ENCODE assay signal across 21 cellular contexts in genomic region chr10:127254276-127254675, GRCh38. TPM values are rescaled to one million over a fixed set of nuclear protein-coding genes. Genes with fewer than 3 reads are reported as not detected.
A peak's percentile ranks its signal among the peaks of the same experiment; 100 is the strongest.
DNase-seq lines count a peak whose midpoint lies in the region; ATAC-seq lines count a peak whose summit lies in the region.
"Had no signal": no experiment of that assay in that cellular context is flagged by ENCODE, and none has a peak within 500 bp of the region (broad histone marks: within the 10 kb centered on the region; RNA-seq: fewer than 3 reads in every experiment).

No MANE protein-coding gene starts in this region.

- peaks cover 6% of the 10 kb centered on the region for H3K27me3 Mint-ChIP-seq in activated CD4-positive, alpha-beta T cell treated with anti-CD3 and anti-CD28 coated beads for 36 hours
- no peaks in the 10 kb centered on the region for H3K27me3 Mint-ChIP-seq in natural killer cell treated with Interleukin-12 subunit alpha and Interleukin-12 subunit beta and Interleukin-15 and Interleukin-18, amount 100 ng/mL, for 72 hours
- H3K27me3 Mint-ChIP-seq: activated CD4-positive, alpha-beta memory T cell treated with anti-CD3 and anti-CD28 coated beads, Interleukin-2, amount 10 ng/mL, durations not matched to agents 7 days and 5 days; memory B cell had no signal

- POLR2A ChIA-PET in activated CD4-positive, alpha-beta T cell treated with anti-CD3 and anti-CD28 coated beads for 36 hours (lab: Charles Lee) = no interaction called here

- H3K27ac Mint-ChIP-seq in activated CD4-positive, alpha-beta T cell treated with anti-CD3 and anti-CD28 coated beads for 36 hours = no peak overlapping the region
- H3K27ac Mint-ChIP-seq in natural killer cell treated with Interleukin-12 subunit alpha and Interleukin-12 subunit beta and Interleukin-15 and Interleukin-18, amount 100 ng/mL, for 72 hours = peak overlapping the region; percentile 58 to 79
- H3K27ac Mint-ChIP-seq: activated CD4-positive, alpha-beta memory T cell treated with anti-CD3 and anti-CD28 coated beads, Interleukin-2, amount 10 ng/mL, durations not matched to agents 7 days and 5 days; activated naive CD4-positive, alpha-beta T cell treated with anti-CD3 and anti-CD28 coated beads, Interleukin-2, amount 50 U/mL, for 72 hours; activated T-cell treated with anti-CD3 and anti-CD28 coated beads, Interleukin-2, amount 50 U/mL, for 24 hours; memory B cell; nephron had no signal

- CTCF ChIA-PET in activated CD4-positive, alpha-beta T cell treated with anti-CD3 and anti-CD28 coated beads for 36 hours (lab: Charles Lee) = interaction anchor here (0.6 to 0.9 kb wide), 2 partner anchors 10 to 1974 kb away, joined by 3 to 4 read pairs; no protein-coding TSS in a partner anchor

- intact Hi-C loops in activated CD4-positive, alpha-beta T cell treated with anti-CD3 and anti-CD28 coated beads for 36 hours (cut with DNase I, micrococcal nuclease) = no loop called here

- ATAC-seq in activated CD4-positive, alpha-beta T cell treated with anti-CD3 and anti-CD28 coated beads for 36 hours = peak; percentile 42
- ATAC-seq in natural killer cell treated with Interleukin-12 subunit alpha and Interleukin-12 subunit beta and Interleukin-15 and Interleukin-18, amount 100 ng/mL, for 72 hours = peak; percentile 89 to 93
- ATAC-seq: activated naive CD4-positive, alpha-beta T cell treated with anti-CD3 and anti-CD28 coated beads, Interleukin-2, amount 50 U/mL, for 72 hours; foreskin keratinocyte had no signal

- peaks cover 11% of the 10 kb centered on the region for H3K4me1 Mint-ChIP-seq in activated CD4-positive, alpha-beta T cell treated with anti-CD3 and anti-CD28 coated beads for 36 hours
- peaks cover 35 to 42% of the 10 kb centered on the region in 2 donors for H3K4me1 Mint-ChIP-seq in natural killer cell treated with Interleukin-12 subunit alpha and Interleukin-12 subunit beta and Interleukin-15 and Interleukin-18, amount 100 ng/mL, for 72 hours (ENCODE audit: low read depth in 2 of 2)
- H3K4me1 Mint-ChIP-seq: memory B cell, nephron had no signal

- H3K4me3 Mint-ChIP-seq in activated CD4-positive, alpha-beta T cell treated with anti-CD3 and anti-CD28 coated beads for 36 hours = no peak overlapping the region
- H3K4me3 Mint-ChIP-seq in natural killer cell treated with Interleukin-12 subunit alpha and Interleukin-12 subunit beta and Interleukin-15 and Interleukin-18, amount 100 ng/mL, for 72 hours = peak overlapping the region; percentile 78
- H3K4me3 Mint-ChIP-seq: activated CD4-positive, alpha-beta memory T cell treated with anti-CD3 and anti-CD28 coated beads, Interleukin-2, amount 10 ng/mL, durations not matched to agents 7 days and 5 days; activated T-cell treated with anti-CD3 and anti-CD28 coated beads, Interleukin-2, amount 50 U/mL, for 24 hours; memory B cell; nephron had no signal

- no peaks in the 10 kb centered on the region for H3K36me3 Mint-ChIP-seq in activated CD4-positive, alpha-beta T cell treated with anti-CD3 and anti-CD28 coated beads for 36 hours (ENCODE audit: low read depth)
- H3K36me3 Mint-ChIP-seq in natural killer cell treated with Interleukin-12 subunit alpha and Interleukin-12 subunit beta and Interleukin-15 and Interleukin-18, amount 100 ng/mL, for 72 hours = peaks cover 12% of the 10 kb centered on the region
- H3K36me3 Mint-ChIP-seq: memory B cell had no signal

- H3K9me3 Mint-ChIP-seq in activated CD4-positive, alpha-beta T cell treated with anti-CD3 and anti-CD28 coated beads for 36 hours (ENCODE audit: low read depth) = no peaks in the 10 kb centered on the region
- peaks cover 3% of the 10 kb centered on the region for H3K9me3 Mint-ChIP-seq in natural killer cell treated with Interleukin-12 subunit alpha and Interleukin-12 subunit beta and Interleukin-15 and Interleukin-18, amount 100 ng/mL, for 72 hours
- H3K9me3 Mint-ChIP-seq: activated naive CD4-positive, alpha-beta T cell treated with anti-CD3 and anti-CD28 coated beads, Interleukin-2, amount 50 U/mL, for 72 hours; activated T-cell treated with anti-CD3 and anti-CD28 coated beads, Interleukin-2, amount 50 U/mL, for 24 hours; memory B cell had no signal

- DNase-seq in activated CD4-positive, alpha-beta T cell treated with anti-CD3 and anti-CD28 coated beads for 36 hours = no peak
- DNase-seq in activated CD4-positive, alpha-beta T cell treated with anti-CD3 and anti-CD28 coated beads for 48 hours = no peak
- DNase-seq in MV-4-11 (lab: John Stamatoyannopoulos, UW) (peak; percentile 44), dermis microvascular lymphatic vessel endothelial cell (ENCODE audit: low read depth in 2 of 2) (peak; percentile 17 to 55), NCI-H82 treated with DMSO at 0.1 percent for 48 hours (lab: John Stamatoyannopoulos, UW; ENCODE audit: unreplicated experiment) (no peak), NCI-H345 treated with DMSO at 0.1 percent for 48 hours (lab: John Stamatoyannopoulos, UW; ENCODE audit: unreplicated experiment) (no peak), cortex of kidney (lab: John Stamatoyannopoulos, UW) (no peak)
- peak; percentile 78 for DNase-seq in natural killer cell treated with Interleukin-12 subunit alpha and Interleukin-12 subunit beta and Interleukin-15 and Interleukin-18, amount 100 ng/mL, for 72 hours (ENCODE audit: low spot score)
- DNase-seq: activated CD4-positive, alpha-beta memory T cell treated with anti-CD3 and anti-CD28 coated beads, Interleukin-2, amount 10 ng/mL, durations not matched to agents 7 days and 5 days; activated T-cell treated with anti-CD3 and anti-CD28 coated beads, Interleukin-2, amount 50 U/mL, for 24 hours; BE2C; foreskin keratinocyte; IMR-90; kidney glomerular epithelial cell; MM.1S; NCI-H187 treated with DMSO at 0.1 percent for 48 hours; posterior cingulate gyrus; stimulated activated CD4-positive, alpha-beta T cell treated with anti-CD3 and anti-CD28 coated beads, Interleukin-1b, Interleukin-23, amount 100 ng/mL, for 48 hours had no signal

RNA-seq across cellular contexts. Expression of gene INSYN2A, which starts 57.9 kb away (rescaled TPM):
- total RNA-seq in activated CD4-positive, alpha-beta T cell treated with anti-CD3 and anti-CD28 coated beads for 36 hours = not detected
- total RNA-seq in dermis microvascular lymphatic vessel endothelial cell = not detected in 2 replicates
- total RNA-seq in natural killer cell treated with Interleukin-12 subunit alpha and Interleukin-12 subunit beta and Interleukin-15 and Interleukin-18, amount 100 ng/mL, for 72 hours = not detected
- total RNA-seq: activated CD4-positive, alpha-beta memory T cell treated with anti-CD3 and anti-CD28 coated beads, Interleukin-2, amount 10 ng/mL, durations not matched to agents 7 days and 5 days; activated naive CD4-positive, alpha-beta T cell treated with anti-CD3 and anti-CD28 coated beads, Interleukin-2, amount 50 U/mL, for 72 hours; foreskin keratinocyte had no signal

Comparison
In these comparisons a context has a peak if more than half of its experiments do, and no peak if none do; other contexts are left out.
1. DNase-seq: peak in MV-4-11 (single experiment), dermis microvascular lymphatic vessel endothelial cell (2 of 2) and natural killer cell treated with Interleukin-12 subunit alpha and Interleukin-12 subunit beta and Interleukin-15 and Interleukin-18, amount 100 ng/mL, for 72 hours (single experiment); none in activated CD4-positive, alpha-beta T cell treated with anti-CD3 and anti-CD28 coated beads for 36 hours (single experiment), activated CD4-positive, alpha-beta T cell treated with anti-CD3 and anti-CD28 coated beads for 48 hours (single experiment), NCI-H82 treated with DMSO at 0.1 percent for 48 hours (single experiment), NCI-H345 treated with DMSO at 0.1 percent for 48 hours (single experiment) and cortex of kidney (single experiment).